ENCODE assay signal across 26 cellular contexts in genomic region chr22:17132112-17132511, GRCh38. TPM values are rescaled to one million over a fixed set of nuclear protein-coding genes. Genes with fewer than 3 reads are reported as not detected.
DNase-seq lines count a peak whose midpoint lies in the region; ATAC-seq and TF ChIP-seq lines count a peak whose summit lies in the region.
"Had no signal": no experiment of that assay in that cellular context is flagged by ENCODE, and none has a peak within 500 bp of the region (broad histone marks: within the 10 kb centered on the region; RNA-seq: fewer than 3 reads in every experiment).

No MANE protein-coding gene starts in this region.

- H3K36me3 Mint-ChIP-seq in endothelial cell (ENCODE audit: low read depth, unreplicated experiment), result peaks cover 17% of the 10 kb centered on the region

- no peak overlapping the region for H3K9ac ChIP-seq in OCI-LY1 (ENCODE audit: low read length)
- H3K9ac ChIP-seq in skeletal muscle tissue (ENCODE audit: low read depth in 1 of 3, low read length in 3 of 3), result no peak overlapping the region

- H3K27ac ChIP-seq in OCI-LY1 (ENCODE audit: low read depth, low read length, poor library complexity, severe bottlenecking) (no peak overlapping the region), left ventricle myocardium inferior (replicated peaks) (peak overlapping the region; percentile 47), skeletal muscle tissue (ENCODE audit: low read depth, low read length) (peak overlapping the region; percentile 76)
- H3K27ac ChIP-seq: A549, adrenal gland, body of pancreas, prostate gland, skin epidermis, stomach, thyroid gland, vagina had no signal

- ATAC-seq in HG03159 (IDR thresholded peaks at IDR 0.05; ENCODE audit: unreplicated experiment), result no peak
- ATAC-seq: body of pancreas, left colon had no signal

- H3K36me3 ChIP-seq in OCI-LY1 (ENCODE audit: insufficient read depth, low read length) (no peaks in the 10 kb centered on the region), left ventricle myocardium inferior (peaks cover 4% of the 10 kb centered on the region), skeletal muscle tissue (ENCODE audit: control insufficient read depth in 3 of 3, insufficient read depth in 3 of 3, low read length in 3 of 3) (peaks cover 0 to under 1% (median 0%) of the 10 kb centered on the region in 3 donors)
- H3K36me3 ChIP-seq: adrenal gland, HAP-1, prostate gland, vagina had no signal

- peaks cover 6% of the 10 kb centered on the region for H3K4me1 Mint-ChIP-seq in endothelial cell (ENCODE audit: unreplicated experiment)
- H3K4me1 Mint-ChIP-seq: memory B cell had no signal

- no peak overlapping the region for H3K27ac Mint-ChIP-seq in endothelial cell (ENCODE audit: unreplicated experiment)
- H3K27ac Mint-ChIP-seq: activated naive CD4-positive, alpha-beta T cell treated with anti-CD3 and anti-CD28 coated beads for 36 hours; memory B cell; T-helper 1 cell treated with Interleukin-12 subunit alpha and Interleukin-12 subunit beta and Interleukin-4 antibody, amounts not matched to agents 30 μg/mL and 1 μg/mL, for 36 hours had no signal

- H3K9me3 Mint-ChIP-seq in endothelial cell (ENCODE audit: unreplicated experiment), result no peaks in the 10 kb centered on the region
- H3K9me3 Mint-ChIP-seq: activated naive CD4-positive, alpha-beta T cell treated with anti-CD3 and anti-CD28 coated beads for 36 hours; memory B cell; T-helper 1 cell treated with Interleukin-12 subunit alpha and Interleukin-12 subunit beta and Interleukin-4 antibody, amounts not matched to agents 30 μg/mL and 1 μg/mL, for 36 hours had no signal

- no peaks in the 10 kb centered on the region for H3F3A ChIP-seq in OCI-LY1 (ENCODE audit: insufficient read depth, low read length)

- TF ChIP-seq CTCF in OCI-LY1 (IDR thresholded peaks at IDR 0.05; ENCODE audit: low read length), result no peak
- TF ChIP-seq CTCF in left ventricle myocardium inferior (IDR thresholded peaks at IDR 0.05; ENCODE audit: borderline replicate concordance), result no peak
- no peak for TF ChIP-seq CTCF in endothelial cell (IDR thresholded peaks at IDR 0.05; ENCODE audit: unreplicated experiment)

- H3K79me2 ChIP-seq in OCI-LY1 (ENCODE audit: insufficient read depth, low read length), result no peaks in the 10 kb centered on the region

- H3K27me3 ChIP-seq in OCI-LY1 (ENCODE audit: insufficient read depth, low read length) (no peaks in the 10 kb centered on the region), left ventricle myocardium inferior (ENCODE audit: low read depth) (no peaks in the 10 kb centered on the region), skeletal muscle tissue (ENCODE audit: control insufficient read depth in 3 of 3, insufficient read depth in 3 of 3, low read length in 3 of 3) (no peaks in the 10 kb centered on the region)
- H3K27me3 ChIP-seq: adrenal gland, body of pancreas, stomach, thyroid gland, vagina had no signal

- intact Hi-C loops in left ventricle myocardium inferior (cut with micrococcal nuclease), result no loop called here

- H3K4me3 Mint-ChIP-seq in endothelial cell (ENCODE audit: unreplicated experiment), result no peak overlapping the region
- H3K4me3 Mint-ChIP-seq: activated naive CD4-positive, alpha-beta T cell treated with anti-CD3 and anti-CD28 coated beads for 36 hours; memory B cell; T-helper 1 cell treated with Interleukin-12 subunit alpha and Interleukin-12 subunit beta and Interleukin-4 antibody, amounts not matched to agents 30 μg/mL and 1 μg/mL, for 36 hours had no signal

- peaks cover 4% of the 10 kb centered on the region for H3K27me3 Mint-ChIP-seq in endothelial cell (ENCODE audit: unreplicated experiment)
- H3K27me3 Mint-ChIP-seq: memory B cell had no signal

- peak overlapping the region; percentile 41 for H3K4me2 ChIP-seq in OCI-LY1 (ENCODE audit: low read length)
- H3K4me2 ChIP-seq: A549 had no signal

- H3K4me3 ChIP-seq in OCI-LY1 (ENCODE audit: low read depth, low read length, poor library complexity, severe bottlenecking) (peak overlapping the region; percentile 17), left ventricle myocardium inferior (peak overlapping the region; percentile 42), skeletal muscle tissue (ENCODE audit: low read length in 3 of 3) (peak overlapping the region in 2 of 3 donors; percentile 17 to 30)
- H3K4me3 ChIP-seq: A549, adrenal gland, body of pancreas, HAP-1, prostate gland, skin epidermis, stomach, thyroid gland, vagina had no signal

- H3K4me1 ChIP-seq in OCI-LY1 (ENCODE audit: insufficient read depth, low read length, severe bottlenecking) (peaks cover 20% of the 10 kb centered on the region), left ventricle myocardium inferior (peaks cover 26% of the 10 kb centered on the region), skeletal muscle tissue (ENCODE audit: control insufficient read depth in 3 of 3, insufficient read depth in 3 of 3, low read length in 3 of 3) (peaks cover 16 to 20% (median 18%) of the 10 kb centered on the region in 3 donors)
- H3K4me1 ChIP-seq: A549, adrenal gland, body of pancreas, HAP-1, prostate gland, stomach, thyroid gland, vagina had no signal

- no peaks in the 10 kb centered on the region for H4K20me1 ChIP-seq in OCI-LY1 (ENCODE audit: insufficient read depth, low read length)

- no peaks in the 10 kb centered on the region for H3K9me3 ChIP-seq in OCI-LY1 (ENCODE audit: low read length)
- H3K9me3 ChIP-seq in left ventricle myocardium inferior (replicated peaks), result no peaks in the 10 kb centered on the region
- no peaks in the 10 kb centered on the region for H3K9me3 ChIP-seq in skeletal muscle tissue (ENCODE audit: control insufficient read depth in 3 of 3, low read length in 3 of 3)
- H3K9me3 ChIP-seq: A549, adrenal gland, body of pancreas, HAP-1, prostate gland, stomach, thyroid gland, vagina had no signal

- no peaks in the 10 kb centered on the region for H3K9me2 ChIP-seq in OCI-LY1 (ENCODE audit: low read depth, low read length)

- DNase-seq in NCI-H345 (lab: John Stamatoyannopoulos, UW) (peak; percentile 10), NCI-H345 treated with DMSO at 0.1 percent for 48 hours (lab: John Stamatoyannopoulos, UW; ENCODE audit: unreplicated experiment) (no peak), left ventricle myocardium inferior (peak; percentile 37), endothelial cell (ENCODE audit: low spot score) (no peak), NCI-H187 treated with DMSO at 0.1 percent for 48 hours (lab: John Stamatoyannopoulos, UW) (no peak)
- DNase-seq: activated CD4-positive, alpha-beta T cell treated with anti-CD3 and anti-CD28 coated beads, Interleukin-2, amount 50 U/mL, for 48 hours; activated naive CD4-positive, alpha-beta T cell treated with anti-CD3 and anti-CD28 coated beads for 36 hours; adrenal gland; body of pancreas; effector CD4-positive, alpha-beta T cell; foreskin fibroblast; NCI-H526 treated with DMSO at 0.1 percent for 48 hours; stimulated activated CD8-positive, alpha-beta memory T cell treated with anti-CD3 and anti-CD28 coated beads, Interleukin-4, amount 100 ng/mL, for 48 hours; stomach; thyroid gland had no signal

- H2AFZ ChIP-seq in OCI-LY1 (ENCODE audit: low read length), result no peak overlapping the region

RNA-seq across cellular contexts. Expression of gene TMEM121B, which starts 11.0 kb away (rescaled TPM):
- total RNA-seq in left ventricle myocardium inferior (1.5 TPM), skeletal muscle tissue (2.6 TPM), endothelial cell (ENCODE audit: unreplicated experiment) (62.2 TPM)
- total RNA-seq: vagina had no signal

RNA-seq across cellular contexts. Expression of gene HDHD5, which starts 27.0 kb away (rescaled TPM):
- total RNA-seq in left ventricle myocardium inferior, result 52.6 TPM
- total RNA-seq in skeletal muscle tissue, result 42.8 TPM
- 60.5 TPM for total RNA-seq in endothelial cell (ENCODE audit: unreplicated experiment)

RNA-seq across cellular contexts. Expression of gene IL17RA, which starts 47.3 kb away (rescaled TPM):
- total RNA-seq in left ventricle myocardium inferior (7.6 TPM), skeletal muscle tissue (3.1 TPM), endothelial cell (ENCODE audit: unreplicated experiment) (63.7 TPM)

Comparison
In these comparisons a context has a peak if more than half of its experiments do, and no peak if none do; other contexts are left out.
1. DNase-seq: peak in NCI-H345 (single experiment) and left ventricle myocardium inferior (single experiment); none in NCI-H345 treated with DMSO at 0.1 percent for 48 hours (single experiment), endothelial cell (single experiment) and NCI-H187 treated with DMSO at 0.1 percent for 48 hours (single experiment).
2. RNA of gene TMEM121B, which starts 11.0 kb away (total RNA-seq): 62.2 TPM in endothelial cell (single experiment); 2.6 TPM in skeletal muscle tissue (single experiment) and 1.5 TPM in left ventricle myocardium inferior (single experiment); every median in the first group is over 10 times any median in the second.
3. Peak in every context shown above with its lines, with median percentiles within 50 percentile points of each other: H3K4me3 ChIP-seq.